ENCODE assay signal across 8 cellular contexts in the genomic region with DNA sequence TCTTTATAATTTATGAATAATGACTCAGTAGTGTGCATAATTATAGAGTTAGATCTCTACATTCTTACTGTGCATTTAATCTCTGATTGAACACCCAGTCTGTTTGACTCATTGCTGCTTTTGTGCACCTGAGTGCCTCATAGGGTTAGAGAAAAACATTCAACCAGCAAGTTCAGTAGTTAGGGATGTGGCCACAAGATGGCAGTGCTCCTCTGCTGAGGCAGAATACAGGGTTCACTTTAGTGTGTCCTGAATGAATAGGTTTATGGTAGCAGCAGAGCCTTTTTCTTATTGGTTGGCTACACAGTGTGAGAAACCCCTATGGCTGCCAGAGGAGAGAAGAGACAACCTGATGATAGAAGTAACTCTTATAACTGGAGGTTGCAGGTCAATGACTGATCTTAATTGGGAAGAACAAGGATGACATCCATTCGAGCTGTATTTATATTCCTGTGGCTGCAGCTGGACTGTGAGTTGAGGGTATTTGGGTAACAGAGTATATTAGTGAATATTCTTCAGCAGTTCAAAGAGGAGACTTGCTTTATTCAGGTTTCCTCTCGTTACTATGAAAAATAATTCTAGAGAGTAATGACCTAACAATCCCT.
DNase-seq lines count a peak whose midpoint lies in the region; ATAC-seq and TF ChIP-seq lines count a peak whose summit lies in the region.

No MANE protein-coding gene starts in this region.

- peaks cover 4% of the 10 kb centered on the region for H3K36me3 Mint-ChIP-seq in T-helper 17 cell (ENCODE audit: low read depth)

- ATAC-seq in GM18907 (IDR thresholded peaks at IDR 0.05; ENCODE audit: unreplicated experiment) (peak; percentile 77), T-helper 17 cell (peak; percentile 92), HG03045 (IDR thresholded peaks at IDR 0.05; ENCODE audit: unreplicated experiment) (no peak)

- no peaks in the 10 kb centered on the region for H3K9me3 ChIP-seq in BE2C
- H3K9me3 ChIP-seq in T-helper 17 cell (ENCODE audit: control insufficient read depth, low read length, poor library complexity, severe bottlenecking) = no peaks in the 10 kb centered on the region
- no peaks in the 10 kb centered on the region for H3K9me3 ChIP-seq in adipocyte (ENCODE audit: control insufficient read depth, low read length)

- H3K36me3 ChIP-seq in BE2C (no peaks in the 10 kb centered on the region), adipocyte (ENCODE audit: control insufficient read depth, insufficient read depth, low read length, severe bottlenecking) (no peaks in the 10 kb centered on the region)

- peak overlapping the region; percentile 27 for H3K27ac Mint-ChIP-seq in T-helper 17 cell

- TF ChIP-seq CTCF in BE2C (IDR thresholded peaks at IDR 0.05; ENCODE audit: low read depth, low read length) = peak; percentile 91

- no peaks in the 10 kb centered on the region for H3K4me1 ChIP-seq in BE2C
- H3K4me1 ChIP-seq in adipocyte (ENCODE audit: control insufficient read depth, insufficient read depth, low read length) = peaks cover 9% of the 10 kb centered on the region

- peaks cover 12% of the 10 kb centered on the region for H3K4me1 Mint-ChIP-seq in T-helper 17 cell

- DNase-seq in BE2C (peak; percentile 50), T-helper 17 cell (peak in 2 of 3 donors; percentile 40 to 69), adipocyte (ENCODE audit: low read depth) (peak; percentile 24), inferior parietal cortex (ENCODE audit: extremely low spot score) (peak; percentile 58)
- peak; percentile 88 for DNase-seq in Jurkat, Clone E6-1 (ENCODE audit: low read depth, low spot score)
- peak; percentile 82 to 83 for DNase-seq in stimulated activated CD4-positive, alpha-beta T cell treated with anti-CD3 and anti-CD28 coated beads, Interleukin-2, amount 100 ng/mL, for 24 hours

- H3K9ac ChIP-seq in adipocyte (ENCODE audit: low read length) = no peak overlapping the region

- peaks cover 5% of the 10 kb centered on the region for H3K27me3 Mint-ChIP-seq in T-helper 17 cell

- H3K27me3 ChIP-seq in BE2C = no peaks in the 10 kb centered on the region
- H3K27me3 ChIP-seq in adipocyte (replicated peaks; ENCODE audit: control insufficient read depth, insufficient read depth, low read length) = no peaks in the 10 kb centered on the region

- peak overlapping the region; percentile 80 for H3K4me3 Mint-ChIP-seq in T-helper 17 cell

- no peak overlapping the region for H3K4me3 ChIP-seq in BE2C (ENCODE audit: low read depth, low read length)
- no peak overlapping the region for H3K4me3 ChIP-seq in Jurkat, Clone E6-1 (ENCODE audit: low read length)
- H3K4me3 ChIP-seq in adipocyte (ENCODE audit: low read length) = no peak overlapping the region

Comparison
In these comparisons a context has a peak if more than half of its experiments do, and no peak if none do; other contexts are left out.
1. DNase-seq: peak in every context shown above with its lines; median percentile 88 in Jurkat, Clone E6-1; 82 in stimulated activated CD4-positive, alpha-beta T cell treated with anti-CD3 and anti-CD28 coated beads, Interleukin-2, amount 100 ng/mL, for 24 hours; 58 in inferior parietal cortex; 54 in T-helper 17 cell; 50 in BE2C; 24 in adipocyte.